In the genomic region with DNA sequence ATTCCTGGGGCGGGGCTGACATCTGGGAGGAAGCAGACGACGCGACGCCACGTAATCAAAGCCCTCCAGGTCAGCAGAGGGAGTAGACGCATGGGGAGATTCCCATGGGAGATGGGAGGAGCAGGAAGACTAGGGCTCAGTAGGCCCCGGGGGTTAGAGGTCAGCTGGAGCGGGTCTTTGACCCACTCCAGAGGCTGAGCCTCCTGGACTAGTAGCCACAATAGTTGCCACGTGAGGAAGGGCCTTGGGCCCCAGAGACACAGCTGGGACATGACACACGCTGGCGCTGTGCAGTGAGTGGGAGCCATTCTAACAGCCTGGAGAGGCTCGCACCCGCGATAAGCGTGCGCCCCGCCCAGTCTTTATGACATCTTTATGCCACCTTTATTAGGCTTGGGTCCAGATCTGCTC, we compare ENCODE assay signal across 1 cellular context.
TF ChIP-seq lines count a peak whose summit lies in the region.

No MANE protein-coding gene starts in this region.

TF ChIP-seq in HepG2, 621 proteins besides CTCF, POLR2A, EP300 and RAD21 (continued from another document):
- TF ChIP-seq, protein P1, sequence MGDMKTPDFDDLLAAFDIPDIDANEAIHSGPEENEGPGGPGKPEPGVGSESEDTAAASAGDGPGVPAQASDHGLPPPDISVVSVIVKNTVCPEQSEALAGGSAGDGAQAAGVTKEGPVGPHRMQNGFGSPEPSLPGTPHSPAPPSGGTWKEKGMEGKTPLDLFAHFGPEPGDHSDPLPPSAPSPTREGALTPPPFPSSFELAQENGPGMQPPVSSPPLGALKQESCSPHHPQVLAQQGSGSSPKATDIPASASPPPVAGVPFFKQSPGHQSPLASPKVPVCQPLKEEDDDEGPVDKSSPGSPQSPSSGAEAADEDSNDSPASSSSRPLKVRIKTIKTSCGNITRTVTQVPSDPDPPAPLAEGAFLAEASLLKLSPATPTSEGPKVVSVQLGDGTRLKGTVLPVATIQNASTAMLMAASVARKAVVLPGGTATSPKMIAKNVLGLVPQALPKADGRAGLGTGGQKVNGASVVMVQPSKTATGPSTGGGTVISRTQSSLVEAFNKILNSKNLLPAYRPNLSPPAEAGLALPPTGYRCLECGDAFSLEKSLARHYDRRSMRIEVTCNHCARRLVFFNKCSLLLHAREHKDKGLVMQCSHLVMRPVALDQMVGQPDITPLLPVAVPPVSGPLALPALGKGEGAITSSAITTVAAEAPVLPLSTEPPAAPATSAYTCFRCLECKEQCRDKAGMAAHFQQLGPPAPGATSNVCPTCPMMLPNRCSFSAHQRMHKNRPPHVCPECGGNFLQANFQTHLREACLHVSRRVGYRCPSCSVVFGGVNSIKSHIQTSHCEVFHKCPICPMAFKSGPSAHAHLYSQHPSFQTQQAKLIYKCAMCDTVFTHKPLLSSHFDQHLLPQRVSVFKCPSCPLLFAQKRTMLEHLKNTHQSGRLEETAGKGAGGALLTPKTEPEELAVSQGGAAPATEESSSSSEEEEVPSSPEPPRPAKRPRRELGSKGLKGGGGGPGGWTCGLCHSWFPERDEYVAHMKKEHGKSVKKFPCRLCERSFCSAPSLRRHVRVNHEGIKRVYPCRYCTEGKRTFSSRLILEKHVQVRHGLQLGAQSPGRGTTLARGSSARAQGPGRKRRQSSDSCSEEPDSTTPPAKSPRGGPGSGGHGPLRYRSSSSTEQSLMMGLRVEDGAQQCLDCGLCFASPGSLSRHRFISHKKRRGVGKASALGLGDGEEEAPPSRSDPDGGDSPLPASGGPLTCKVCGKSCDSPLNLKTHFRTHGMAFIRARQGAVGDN (CRISPR knock-in tag; IDR thresholded peaks at IDR 0.05): peak; percentile 16; the same call in 1 of the 2 replicates
- no peak for TF ChIP-seq ZNF264 (CRISPR knock-in tag; IDR thresholded peaks at IDR 0.05)
- TF ChIP-seq NR2C2 (CRISPR knock-in tag; IDR thresholded peaks at IDR 0.05; ENCODE audit: borderline replicate concordance): peak; percentile 40; the same call in 1 of the 2 replicates
